Comparison of ENCODE assay signal across 7 cellular contexts in the genomic region with DNA sequence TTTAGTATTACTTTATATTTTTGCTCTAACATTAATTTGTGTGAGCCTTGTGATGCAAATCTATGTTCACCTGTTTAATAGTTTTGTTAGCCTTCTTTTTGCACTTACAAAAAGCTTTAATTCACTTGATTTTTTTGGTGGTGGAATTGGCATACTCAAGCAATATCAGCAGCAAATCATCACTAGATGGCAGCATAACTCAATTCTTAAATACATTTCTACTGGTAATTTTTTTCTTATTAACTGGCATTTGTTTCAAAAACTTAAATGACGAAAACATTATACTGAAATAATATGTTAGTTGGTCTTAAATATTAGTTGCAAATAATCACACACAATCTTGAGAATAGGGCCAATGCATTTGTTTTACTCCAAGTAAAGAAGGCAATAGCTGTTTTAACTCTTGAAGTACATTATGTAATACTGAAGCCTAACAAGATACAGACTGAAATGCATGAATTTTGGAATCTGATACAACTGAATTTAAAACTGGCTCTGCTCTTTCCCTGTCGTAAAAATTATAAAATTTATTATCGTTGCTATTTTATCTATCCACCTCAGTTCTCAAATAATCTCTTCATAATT.
DNase-seq lines count a peak whose midpoint lies in the region; TF ChIP-seq lines count a peak whose summit lies in the region.

No MANE protein-coding gene starts in this region.

- POLR2A ChIA-PET in activated CD4-positive, alpha-beta memory T cell treated with anti-CD3 and anti-CD28 coated beads, Interleukin-2, amount 10 ng/mL, durations not matched to agents 7 days and 5 days (lab: Charles Lee): no interaction called here

- no peak for TF ChIP-seq EP300 in Ishikawa (IDR thresholded peaks at IDR 0.05; ENCODE audit: borderline replicate concordance)

- H3K9me3 Mint-ChIP-seq in activated CD4-positive, alpha-beta memory T cell treated with anti-CD3 and anti-CD28 coated beads, Interleukin-2, amount 10 ng/mL, durations not matched to agents 7 days and 5 days: no peaks in the 10 kb centered on the region

- H3K36me3 ChIP-seq in Peyer's patch: no peaks in the 10 kb centered on the region

- H3K27me3 ChIP-seq in Peyer's patch: no peaks in the 10 kb centered on the region

- TF ChIP-seq POLR2A in Peyer's patch (IDR thresholded peaks at IDR 0.05): no peak

- no peak overlapping the region for H3K4me3 Mint-ChIP-seq in activated CD4-positive, alpha-beta memory T cell treated with anti-CD3 and anti-CD28 coated beads, Interleukin-2, amount 10 ng/mL, durations not matched to agents 7 days and 5 days

- no peak overlapping the region for H3K27ac Mint-ChIP-seq in activated CD4-positive, alpha-beta memory T cell treated with anti-CD3 and anti-CD28 coated beads, Interleukin-2, amount 10 ng/mL, durations not matched to agents 7 days and 5 days

- H3K4me1 Mint-ChIP-seq in activated CD4-positive, alpha-beta memory T cell treated with anti-CD3 and anti-CD28 coated beads, Interleukin-2, amount 10 ng/mL, durations not matched to agents 7 days and 5 days: no peaks in the 10 kb centered on the region

- H3K9me3 ChIP-seq in Peyer's patch: no peaks in the 10 kb centered on the region

- H3K27me3 Mint-ChIP-seq in activated CD4-positive, alpha-beta memory T cell treated with anti-CD3 and anti-CD28 coated beads, Interleukin-2, amount 10 ng/mL, durations not matched to agents 7 days and 5 days: peaks cover 1% of the 10 kb centered on the region

- no peak overlapping the region for H3K4me3 ChIP-seq in Peyer's patch
- H3K4me3 ChIP-seq in fibroblast of pulmonary artery (replicated peaks; ENCODE audit: low read depth, low read length): no peak overlapping the region
- H3K4me3 ChIP-seq in skeletal muscle cell (ENCODE audit: low read depth, low read length): no peak overlapping the region

- CTCF ChIA-PET in activated CD4-positive, alpha-beta memory T cell treated with anti-CD3 and anti-CD28 coated beads, Interleukin-2, amount 10 ng/mL, durations not matched to agents 7 days and 5 days (lab: Charles Lee): no interaction called here

- H3K4me1 ChIP-seq in Peyer's patch: no peaks in the 10 kb centered on the region

- DNase-seq in Peyer's patch (no peak), fibroblast of pulmonary artery (ENCODE audit: low read depth) (peak; percentile 80), skeletal muscle cell (ENCODE audit: low read depth) (peak; percentile 18)
- DNase-seq in effector CD8-positive, alpha-beta T cell (lab: John Stamatoyannopoulos, UW): no peak
- DNase-seq in activated CD4-positive, alpha-beta memory T cell treated with anti-CD3 and anti-CD28 coated beads, Interleukin-2, amount 10 ng/mL, durations not matched to agents 7 days and 5 days: no peak

- no peak overlapping the region for H3K27ac ChIP-seq in Peyer's patch

- peak; percentile 43 for TF ChIP-seq CTCF in GM12873 (IDR thresholded peaks at IDR 0.05; ENCODE audit: insufficient read depth, low read depth, low read length, missing control alignments)
- TF ChIP-seq CTCF in Peyer's patch (IDR thresholded peaks at IDR 0.05): peak in 4 of 6 experiments; percentile 35 to 60 (median 46)
- peak; percentile 66 for TF ChIP-seq CTCF in fibroblast of pulmonary artery (IDR thresholded peaks at IDR 0.05; ENCODE audit: low read length, missing control alignments)

- H3K36me3 Mint-ChIP-seq in activated CD4-positive, alpha-beta memory T cell treated with anti-CD3 and anti-CD28 coated beads, Interleukin-2, amount 10 ng/mL, durations not matched to agents 7 days and 5 days (ENCODE audit: low read depth): no peaks in the 10 kb centered on the region

- peak; percentile 73 for TF ChIP-seq RAD21 in Ishikawa (IDR thresholded peaks at IDR 0.05; ENCODE audit: low read depth)

TF ChIP-seq in Ishikawa, 13 proteins besides CTCF, POLR2A, EP300 and RAD21:
- TF ChIP-seq TEAD4 (IDR thresholded peaks at IDR 0.05): no peak

Comparison
In these comparisons a context has a peak if more than half of its experiments do, and no peak if none do; other contexts are left out.
1. DNase-seq: peak in fibroblast of pulmonary artery (single experiment) and skeletal muscle cell (single experiment); none in Peyer's patch (0 of 3), effector CD8-positive, alpha-beta T cell (single experiment) and activated CD4-positive, alpha-beta memory T cell treated with anti-CD3 and anti-CD28 coated beads, Interleukin-2, amount 10 ng/mL, durations not matched to agents 7 days and 5 days (single experiment).
2. Peak in every context shown above with its lines, with median percentiles within 50 percentile points of each other: CTCF ChIP-seq.